In genomic region chr9:107141967-107142366, GRCh38 we compare ENCODE assay signal across 11 cellular contexts.
DNase-seq lines count a peak whose midpoint lies in the region; ATAC-seq and TF ChIP-seq lines count a peak whose summit lies in the region.
"Had no signal": no experiment of that assay in that cellular context is flagged by ENCODE, and none has a peak within 500 bp of the region (broad histone marks: within the 10 kb centered on the region; RNA-seq: fewer than 3 reads in every experiment).

No MANE protein-coding gene starts in this region.

- no peaks in the 10 kb centered on the region for H3K4me1 Mint-ChIP-seq in activated naive CD8-positive, alpha-beta T cell treated with anti-CD3 and anti-CD28 coated beads for 36 hours
- H3K4me1 Mint-ChIP-seq: activated CD4-positive, alpha-beta T cell treated with anti-CD3 and anti-CD28 coated beads for 36 hours; IgD-negative memory B cell had no signal

- H3K9me3 ChIP-seq in ascending aorta (no peaks in the 10 kb centered on the region), aorta (ENCODE audit: control insufficient read depth, low read length) (no peaks in the 10 kb centered on the region)

- no peaks in the 10 kb centered on the region for H3K9me3 Mint-ChIP-seq in activated naive CD8-positive, alpha-beta T cell treated with anti-CD3 and anti-CD28 coated beads for 36 hours
- H3K9me3 Mint-ChIP-seq: activated naive CD4-positive, alpha-beta T cell treated with anti-CD3 and anti-CD28 coated beads for 36 hours; IgD-negative memory B cell had no signal

- TF ChIP-seq CTCF in ascending aorta (IDR thresholded peaks at IDR 0.05): no peak

- H3K4me3 ChIP-seq in ascending aorta: no peak overlapping the region
- no peak overlapping the region for H3K4me3 ChIP-seq in aorta (ENCODE audit: low read length in 2 of 2)

- no peaks in the 10 kb centered on the region for H3K36me3 Mint-ChIP-seq in activated naive CD8-positive, alpha-beta T cell treated with anti-CD3 and anti-CD28 coated beads for 36 hours
- H3K36me3 Mint-ChIP-seq: IgD-negative memory B cell had no signal

- peak overlapping the region; percentile 43 to 50 for H3K27ac ChIP-seq in ascending aorta
- H3K27ac ChIP-seq in aorta (ENCODE audit: low read depth in 1 of 2, low read length in 2 of 2): no peak overlapping the region

- in situ Hi-C loops in KBM-7 (cut with MboI; ENCODE audit: low pct_unique_long_range_greater_than_20kb, low sequenced_read_pairs): no loop called here

- H3K4me3 Mint-ChIP-seq in activated naive CD8-positive, alpha-beta T cell treated with anti-CD3 and anti-CD28 coated beads for 36 hours: no peak overlapping the region
- H3K4me3 Mint-ChIP-seq: activated CD4-positive, alpha-beta T cell treated with anti-CD3 and anti-CD28 coated beads for 36 hours; activated naive CD4-positive, alpha-beta T cell treated with anti-CD3 and anti-CD28 coated beads for 36 hours; IgD-negative memory B cell had no signal

- intact Hi-C loops in ascending aorta (cut with DNase I) (no loop called here), aorta (cut with DNase I) (no loop called here), posterior vena cava (cut with DNase I) (no loop called here)

- peak; percentile 7 for DNase-seq in COR-L47 (lab: John Stamatoyannopoulos, UW)
- DNase-seq in KBM-7: peak; percentile 21
- no peak for DNase-seq in ascending aorta (ENCODE audit: low spot score in 2 of 2)
- DNase-seq in kidney tubule cell (ENCODE audit: low spot score): peak; percentile 26
- DNase-seq in aorta: no peak
- no peak for DNase-seq in activated naive CD8-positive, alpha-beta T cell treated with anti-CD3 and anti-CD28 coated beads for 36 hours
- no peak for DNase-seq in posterior vena cava (ENCODE audit: low spot score)
- DNase-seq: activated CD4-positive, alpha-beta T cell treated with anti-CD3 and anti-CD28 coated beads for 36 hours; activated naive CD4-positive, alpha-beta T cell treated with anti-CD3 and anti-CD28 coated beads for 36 hours had no signal

- no peak overlapping the region for H3K27ac Mint-ChIP-seq in activated naive CD8-positive, alpha-beta T cell treated with anti-CD3 and anti-CD28 coated beads for 36 hours
- H3K27ac Mint-ChIP-seq: activated CD4-positive, alpha-beta T cell treated with anti-CD3 and anti-CD28 coated beads for 36 hours; activated naive CD4-positive, alpha-beta T cell treated with anti-CD3 and anti-CD28 coated beads for 36 hours; IgD-negative memory B cell had no signal

- H3K27me3 ChIP-seq in ascending aorta: no peaks in the 10 kb centered on the region
- no peaks in the 10 kb centered on the region for H3K27me3 ChIP-seq in aorta (ENCODE audit: control insufficient read depth in 1 of 2, insufficient read depth in 2 of 2, low read length in 1 of 2)

- peaks cover 5 to 19% of the 10 kb centered on the region in 2 donors for H3K4me1 ChIP-seq in ascending aorta
- peaks cover 4 to 9% of the 10 kb centered on the region in 2 donors for H3K4me1 ChIP-seq in aorta (ENCODE audit: control insufficient read depth in 1 of 2, insufficient read depth in 2 of 2, low read length in 2 of 2)

- 92 to 97% methylated on average over 5 of the region's 5 CpGs for WGBS in aorta, 2 donors

- ATAC-seq in aorta (ENCODE audit: low FRiP score): no peak
- no peak for ATAC-seq in HG03354 (IDR thresholded peaks at IDR 0.05; ENCODE audit: poor library complexity, severe bottlenecking, unreplicated experiment)
- ATAC-seq: activated CD4-positive, alpha-beta T cell treated with anti-CD3 and anti-CD28 coated beads for 36 hours had no signal

- no peaks in the 10 kb centered on the region for H3K36me3 ChIP-seq in ascending aorta
- H3K36me3 ChIP-seq in aorta (ENCODE audit: control insufficient read depth in 1 of 2, insufficient read depth in 2 of 2, low read length in 1 of 2): no peaks in the 10 kb centered on the region

- H3K27me3 Mint-ChIP-seq in activated naive CD8-positive, alpha-beta T cell treated with anti-CD3 and anti-CD28 coated beads for 36 hours: peaks cover 13% of the 10 kb centered on the region

Comparison
In these comparisons a context has a peak if more than half of its experiments do, and no peak if none do; other contexts are left out.
1. DNase-seq: peak in COR-L47 (single experiment), KBM-7 (single experiment) and kidney tubule cell (single experiment); none in ascending aorta (0 of 2), aorta (0 of 2), activated naive CD8-positive, alpha-beta T cell treated with anti-CD3 and anti-CD28 coated beads for 36 hours (single experiment) and posterior vena cava (single experiment).
2. H3K27ac ChIP-seq: peak in ascending aorta (2 of 2); none in aorta (0 of 2).